Comparison of ENCODE assay signal across 8 cellular contexts in genomic region chr3:43286886-43287301, GRCh38. TPM values are rescaled to one million over a fixed set of nuclear protein-coding genes. Genes with fewer than 3 reads are reported as not detected.
A peak's percentile ranks its signal among the peaks of the same experiment; 100 is the strongest.
DNase-seq lines count a peak whose midpoint lies in the region; ATAC-seq and TF ChIP-seq lines count a peak whose summit lies in the region.

No MANE protein-coding gene starts in this region.

- peaks cover 21% of the 10 kb centered on the region for H3K36me3 Mint-ChIP-seq in activated CD8-positive, alpha-beta T cell treated with anti-CD3 and anti-CD28 coated beads for 36 hours (ENCODE audit: low read depth)
- no peaks in the 10 kb centered on the region for H3K36me3 Mint-ChIP-seq in neural crest cell (ENCODE audit: low read depth)

- ATAC-seq in GM21423 (IDR thresholded peaks at IDR 0.05; ENCODE audit: unreplicated experiment) (peak; percentile 39), GM19397 (IDR thresholded peaks at IDR 0.05; ENCODE audit: unreplicated experiment) (no peak)
- peak; percentile 4 for ATAC-seq in activated CD8-positive, alpha-beta T cell treated with anti-CD3 and anti-CD28 coated beads for 36 hours

- no peaks in the 10 kb centered on the region for H3K9me3 ChIP-seq in DOHH2 (ENCODE audit: control insufficient read depth, insufficient read depth, low read length)

- H3K27ac ChIP-seq in DOHH2 (ENCODE audit: low read depth, low read length), result no peak overlapping the region

- H3K27ac Mint-ChIP-seq in activated CD8-positive, alpha-beta T cell treated with anti-CD3 and anti-CD28 coated beads for 36 hours, result peak overlapping the region; percentile 94
- H3K27ac Mint-ChIP-seq in neural crest cell (ENCODE audit: unreplicated experiment), result peak overlapping the region; percentile 90

- H3K27me3 Mint-ChIP-seq in activated CD8-positive, alpha-beta T cell treated with anti-CD3 and anti-CD28 coated beads for 36 hours, result no peaks in the 10 kb centered on the region
- peaks cover 13% of the 10 kb centered on the region for H3K27me3 Mint-ChIP-seq in neural crest cell (ENCODE audit: low read depth)

- H3K4me2 ChIP-seq in DOHH2 (ENCODE audit: low read length), result peak overlapping the region; percentile 93

- POLR2A ChIA-PET in activated CD8-positive, alpha-beta T cell treated with anti-CD3 and anti-CD28 coated beads for 36 hours (lab: Charles Lee), result interaction anchor here (1.1 to 2.7 kb wide), 5 partner anchors 8 to 30 kb away, joined by 3 to 12 read pairs (median 3); no protein-coding TSS in a partner anchor

- H3K9me3 Mint-ChIP-seq in activated CD8-positive, alpha-beta T cell treated with anti-CD3 and anti-CD28 coated beads for 36 hours, result no peaks in the 10 kb centered on the region
- H3K9me3 Mint-ChIP-seq in neural crest cell, result no peaks in the 10 kb centered on the region

- H3K4me1 Mint-ChIP-seq in activated CD8-positive, alpha-beta T cell treated with anti-CD3 and anti-CD28 coated beads for 36 hours (ENCODE audit: low read depth), result peaks cover 38% of the 10 kb centered on the region
- peaks cover 47% of the 10 kb centered on the region for H3K4me1 Mint-ChIP-seq in neural crest cell

- H3K27me3 ChIP-seq in DOHH2 (ENCODE audit: control insufficient read depth, low read length), result no peaks in the 10 kb centered on the region

- H3K4me3 Mint-ChIP-seq in activated CD8-positive, alpha-beta T cell treated with anti-CD3 and anti-CD28 coated beads for 36 hours, result peak overlapping the region; percentile 92
- H3K4me3 Mint-ChIP-seq in neural crest cell, result peak overlapping the region; percentile 96

- DNase-seq in KBM-7 (peak; percentile 45), fibroblast of gingiva (ENCODE audit: low read depth) (peak; percentile 9), neural crest cell (ENCODE audit: low read depth, low spot score) (peak; percentile 11), NCI-H2107 (lab: John Stamatoyannopoulos, UW) (no peak)
- peak; percentile 40 for DNase-seq in activated CD8-positive, alpha-beta T cell treated with anti-CD3 and anti-CD28 coated beads for 36 hours

- H4K20me1 ChIP-seq in DOHH2 (ENCODE audit: control insufficient read depth, insufficient read depth, low read depth, low read length), result peaks cover 18% of the 10 kb centered on the region

- peaks cover 51% of the 10 kb centered on the region for H3K79me2 ChIP-seq in DOHH2 (ENCODE audit: control insufficient read depth, low read length)

- intact Hi-C loops in activated CD8-positive, alpha-beta T cell treated with anti-CD3 and anti-CD28 coated beads for 36 hours (cut with micrococcal nuclease), result loop anchor here (10.0 kb wide), 1 partner anchor 88 kb away; no protein-coding TSS in a partner anchor

- TF ChIP-seq CTCF in DOHH2 (IDR thresholded peaks at IDR 0.05; ENCODE audit: low read depth, low read length, poor library complexity, severe bottlenecking) (no peak), neural crest cell (conservative IDR thresholded peaks at IDR 0.05) (no peak)
- TF ChIP-seq CTCF in activated CD8-positive, alpha-beta T cell treated with anti-CD3 and anti-CD28 coated beads for 36 hours (IDR thresholded peaks at IDR 0.05), result no peak

- H3K9me2 ChIP-seq in DOHH2 (replicated peaks; ENCODE audit: control insufficient read depth, low read length), result no peaks in the 10 kb centered on the region

- peaks cover 33% of the 10 kb centered on the region for H3K4me1 ChIP-seq in DOHH2 (ENCODE audit: control insufficient read depth, low read length)

- H3K4me3 ChIP-seq in DOHH2 (ENCODE audit: low read length), result peak overlapping the region; percentile 78

- in situ Hi-C loops in KBM-7 (cut with MboI; ENCODE audit: low pct_unique_long_range_greater_than_20kb, low sequenced_read_pairs), result no loop called here

- peaks cover 21% of the 10 kb centered on the region for H3K36me3 ChIP-seq in DOHH2 (ENCODE audit: control insufficient read depth, low read length)

- CTCF ChIA-PET in activated CD8-positive, alpha-beta T cell treated with anti-CD3 and anti-CD28 coated beads for 36 hours (lab: Charles Lee), result interaction anchor here (0.9 to 1.9 kb wide), 5 partner anchors 9 to 325 kb away, joined by 4 to 10 read pairs (median 8); no protein-coding TSS in a partner anchor

- H3F3A ChIP-seq in DOHH2 (ENCODE audit: control insufficient read depth, insufficient read depth), result no peaks in the 10 kb centered on the region

RNA-seq across cellular contexts. Expression of gene SNRK, which starts 0.6 kb away (rescaled TPM):
- 10 to 100 TPM; 28.9 to 29.2 TPM for total RNA-seq in activated CD8-positive, alpha-beta T cell treated with anti-CD3 and anti-CD28 coated beads for 36 hours
- total RNA-seq in neural crest cell, result 18.2 and 21.4 TPM in 2 replicates
